Comparison of ENCODE assay signal across 11 cellular contexts in the genomic region with DNA sequence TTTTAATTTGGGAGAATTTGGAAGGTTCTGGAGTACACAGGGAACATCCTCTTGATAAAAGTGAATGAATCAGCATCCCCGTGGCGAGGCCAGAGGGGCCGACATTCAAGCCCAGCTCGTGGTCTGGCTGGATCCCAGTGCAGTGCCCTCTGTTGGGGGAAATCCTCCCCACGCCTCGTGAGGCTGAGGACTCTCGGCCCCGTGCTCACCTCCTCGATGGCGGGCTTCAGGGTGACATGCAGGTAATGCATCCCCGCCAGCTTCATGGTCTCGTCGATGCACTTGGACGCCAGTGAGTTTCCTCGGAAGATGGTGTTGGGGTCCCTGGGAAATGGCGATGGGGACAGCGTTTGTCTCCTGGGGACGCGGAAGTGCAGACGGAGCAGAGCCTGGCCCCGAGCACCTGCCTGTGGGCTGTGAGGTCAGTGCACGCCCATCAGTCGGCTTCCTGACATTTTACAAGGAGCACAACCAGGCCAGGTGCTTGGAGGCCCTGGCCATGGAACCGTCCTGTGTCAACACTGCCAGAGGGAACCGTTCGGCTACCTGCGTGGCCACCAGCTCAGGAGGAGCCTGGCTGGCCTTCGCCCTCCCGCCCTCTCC. TPM values are rescaled to one million over a fixed set of nuclear protein-coding genes. Genes with fewer than 3 reads are reported as not detected.
DNase-seq lines count a peak whose midpoint lies in the region; ATAC-seq lines count a peak whose summit lies in the region.
"Had no signal": no experiment of that assay in that cellular context is flagged by ENCODE, and none has a peak within 500 bp of the region (broad histone marks: within the 10 kb centered on the region; RNA-seq: fewer than 3 reads in every experiment).

No MANE protein-coding gene starts in this region.

- H3K9me3 ChIP-seq in right cardiac atrium (ENCODE audit: control insufficient read depth, low read length) = no peaks in the 10 kb centered on the region
- H3K9me3 ChIP-seq: upper lobe of right lung had no signal

- in situ Hi-C loops in ACHN (cut with HindIII; ENCODE audit: low pct_ligation_motif_present, low pct_unique_long_range_greater_than_20kb, low sequenced_read_pairs) = no loop called here

- H3K27me3 ChIP-seq in right cardiac atrium (ENCODE audit: control insufficient read depth, insufficient read depth) = no peaks in the 10 kb centered on the region
- H3K27me3 ChIP-seq: upper lobe of right lung had no signal

- 89% methylated on average over 29 of the region's 29 CpGs for WGBS in right cardiac atrium

- ATAC-seq in right cardiac atrium (no peak), HG02678 (IDR thresholded peaks at IDR 0.05; ENCODE audit: unreplicated experiment) (no peak), HG03521 (IDR thresholded peaks at IDR 0.05; ENCODE audit: unreplicated experiment) (no peak)
- ATAC-seq: upper lobe of right lung had no signal

- H3K4me1 ChIP-seq in right cardiac atrium (ENCODE audit: control insufficient read depth, insufficient read depth, low read length) = no peaks in the 10 kb centered on the region
- H3K4me1 ChIP-seq: upper lobe of right lung had no signal

- intact Hi-C loops in right cardiac atrium (cut with DNase I) = no loop called here

- no peak overlapping the region for H3K27ac ChIP-seq in right cardiac atrium (ENCODE audit: low read length)
- H3K27ac ChIP-seq: upper lobe of right lung had no signal

- H3K4me3 ChIP-seq in right cardiac atrium (ENCODE audit: low read length) = no peak overlapping the region
- H3K4me3 ChIP-seq: upper lobe of right lung had no signal

- DNase-seq in ACHN (peak; percentile 30), EL (peak; percentile 25), UCSD-AML1 (lab: John Stamatoyannopoulos, UW; ENCODE audit: unreplicated experiment) (peak; percentile 25), right cardiac atrium (peak; percentile 17 to 56 (median 47)), cerebellar cortex (ENCODE audit: low spot score) (no peak), NOMO-1 treated with DMSO at 0.1 percent for 48 hours (lab: John Stamatoyannopoulos, UW; ENCODE audit: unreplicated experiment) (no peak)
- DNase-seq: SW 1271, upper lobe of right lung had no signal

RNA-seq across cellular contexts. Expression of a gene that starts 43.3 kb away (rescaled TPM):
- total RNA-seq in right cardiac atrium = under 1 TPM; 0.21 to 0.76 (median 0.38) TPM
- polyA plus RNA-seq in right cardiac atrium = 0.20 TPM
- total RNA-seq: G401 had no signal

Comparison
In these comparisons a context has a peak if more than half of its experiments do, and no peak if none do; other contexts are left out.
1. DNase-seq: peak in ACHN (single experiment), EL (single experiment), UCSD-AML1 (single experiment) and right cardiac atrium (3 of 3); none in cerebellar cortex (single experiment) and NOMO-1 treated with DMSO at 0.1 percent for 48 hours (single experiment).